8 cellular contexts compared by ENCODE assay signal in the genomic region with DNA sequence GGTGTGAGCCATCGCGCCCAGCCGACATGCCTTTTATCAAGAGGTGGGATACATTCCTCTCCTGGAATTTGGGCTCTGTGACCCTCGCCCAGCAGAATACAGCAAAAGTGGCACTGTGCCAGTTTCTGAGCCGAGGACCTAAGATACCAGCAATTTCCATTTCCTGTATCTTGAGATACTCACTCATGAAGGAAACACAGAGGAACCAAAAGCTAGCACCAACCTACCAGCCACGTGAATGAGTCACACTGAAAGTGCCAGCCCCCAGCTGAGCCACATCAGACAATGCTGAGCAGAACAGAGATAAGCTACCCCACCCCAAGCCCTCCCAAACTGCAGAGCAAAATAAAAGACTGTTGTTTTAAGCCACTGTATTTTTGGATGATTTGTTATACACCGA. TPM values are rescaled to one million over a fixed set of nuclear protein-coding genes. Genes with fewer than 3 reads are reported as not detected.
DNase-seq lines count a peak whose midpoint lies in the region; ATAC-seq and TF ChIP-seq lines count a peak whose summit lies in the region.

No MANE protein-coding gene starts in this region.

- peaks cover 2% of the 10 kb centered on the region for H3K27me3 Mint-ChIP-seq in activated CD4-positive, alpha-beta T cell treated with anti-CD3 and anti-CD28 coated beads for 36 hours
- no peaks in the 10 kb centered on the region for H3K27me3 Mint-ChIP-seq in WTC11 (ENCODE audit: low read depth)

- peak overlapping the region; percentile 16 for H3K4me3 Mint-ChIP-seq in activated CD4-positive, alpha-beta T cell treated with anti-CD3 and anti-CD28 coated beads for 36 hours
- no peak overlapping the region for H3K4me3 Mint-ChIP-seq in WTC11

- H3K27me3 ChIP-seq in thyroid gland: no peaks in the 10 kb centered on the region

- H3K4me1 ChIP-seq in thyroid gland: peaks cover 11 to 22% of the 10 kb centered on the region in 2 donors

- H3K27ac Mint-ChIP-seq in activated CD4-positive, alpha-beta T cell treated with anti-CD3 and anti-CD28 coated beads for 36 hours: peak overlapping the region; percentile 18
- no peak overlapping the region for H3K27ac Mint-ChIP-seq in WTC11

- CTCF ChIA-PET in activated CD4-positive, alpha-beta T cell treated with anti-CD3 and anti-CD28 coated beads for 36 hours (lab: Charles Lee): interaction anchor here (0.9 to 2.9 kb wide), 7 partner anchors 14 to 152 kb away, joined by 3 to 19 read pairs (median 5); a partner anchor contains a TSS
- CTCF ChIA-PET in WTC11 (lab: Charles Lee): interaction anchor here (0.7 kb wide), 1 partner anchor 104 kb away, joined by 3 read pairs; no protein-coding TSS in a partner anchor

- H3K4me1 Mint-ChIP-seq in activated CD4-positive, alpha-beta T cell treated with anti-CD3 and anti-CD28 coated beads for 36 hours: peaks cover 58% of the 10 kb centered on the region
- peaks cover 12% of the 10 kb centered on the region for H3K4me1 Mint-ChIP-seq in WTC11

- TF ChIP-seq CTCF in WTC11 (IDR thresholded peaks at IDR 0.05) (no peak), thyroid gland (IDR thresholded peaks at IDR 0.05) (no peak)

- WGBS in thyroid gland, 2 donors: 67 to 81% methylated on average over 5 to 7 of the region's 7 CpGs

- DNase-seq in CD1c-positive myeloid dendritic cell (ENCODE audit: extremely low spot score): peak; percentile 51
- peak; percentile 48 for DNase-seq in HS-27A (ENCODE audit: low read depth)
- peak; percentile 89 for DNase-seq in activated CD4-positive, alpha-beta T cell treated with anti-CD3 and anti-CD28 coated beads for 36 hours
- peak; percentile 67 for DNase-seq in effector CD8-positive, alpha-beta T cell (lab: John Stamatoyannopoulos, UW)
- DNase-seq in stimulated activated CD4-positive, alpha-beta T cell treated with anti-CD3 and anti-CD28 coated beads, Interleukin-1b, Interleukin-23, amount 100 ng/mL, for 48 hours: peak; percentile 84
- no peak for DNase-seq in WTC11 (ENCODE audit: low spot score)
- no peak for DNase-seq in thyroid gland

- no peak overlapping the region for H3K4me3 ChIP-seq in thyroid gland (replicated peaks in 1 of 3)

- peak; percentile 97 for ATAC-seq in GM21423 (IDR thresholded peaks at IDR 0.05; ENCODE audit: unreplicated experiment)
- peak; percentile 100 for ATAC-seq in activated CD4-positive, alpha-beta T cell treated with anti-CD3 and anti-CD28 coated beads for 36 hours
- no peak for ATAC-seq in WTC11

- peaks cover 0 to 4% of the 10 kb centered on the region in 2 donors for H3K36me3 ChIP-seq in thyroid gland

- POLR2A ChIA-PET in activated CD4-positive, alpha-beta T cell treated with anti-CD3 and anti-CD28 coated beads for 36 hours (lab: Charles Lee): no interaction called here
- POLR2A ChIA-PET in WTC11 (lab: Charles Lee): no interaction called here

- no peaks in the 10 kb centered on the region for H3K9me3 Mint-ChIP-seq in activated CD4-positive, alpha-beta T cell treated with anti-CD3 and anti-CD28 coated beads for 36 hours (ENCODE audit: low read depth)
- H3K9me3 Mint-ChIP-seq in WTC11: no peaks in the 10 kb centered on the region

- H3K27ac ChIP-seq in thyroid gland: no peak overlapping the region

- peaks cover 41% of the 10 kb centered on the region for H3K36me3 Mint-ChIP-seq in activated CD4-positive, alpha-beta T cell treated with anti-CD3 and anti-CD28 coated beads for 36 hours (ENCODE audit: low read depth)
- peaks cover 27% of the 10 kb centered on the region for H3K36me3 Mint-ChIP-seq in WTC11

- TF ChIP-seq POLR2A in thyroid gland (IDR thresholded peaks at IDR 0.05): no peak

- intact Hi-C loops in activated CD4-positive, alpha-beta T cell treated with anti-CD3 and anti-CD28 coated beads for 36 hours (cut with DNase I, micrococcal nuclease): loop anchor here (1.0 to 10.0 kb wide), 6 partner anchors 22 to 1044 kb away; a partner anchor contains a TSS
- intact Hi-C loops in thyroid gland (cut with DNase I): no loop called here

- no peaks in the 10 kb centered on the region for H3K9me3 ChIP-seq in thyroid gland

TF ChIP-seq in WTC11, 78 proteins besides CTCF, POLR2A, EP300 and RAD21:
- no peak for TF ChIP-seq TP53 (CRISPR knock-in tag; IDR thresholded peaks at IDR 0.05)
- TF ChIP-seq NFE2L1 (CRISPR knock-in tag; IDR thresholded peaks at IDR 0.05): no peak
- no peak for TF ChIP-seq ZNF317 (CRISPR knock-in tag; IDR thresholded peaks at IDR 0.05; ENCODE audit: borderline replicate concordance, low read depth)
- no peak for TF ChIP-seq CBFB (CRISPR knock-in tag; IDR thresholded peaks at IDR 0.05; ENCODE audit: low read depth)
- no peak for TF ChIP-seq ZNF416 (CRISPR knock-in tag; IDR thresholded peaks at IDR 0.05)
- TF ChIP-seq IRF2 (CRISPR knock-in tag; IDR thresholded peaks at IDR 0.05; ENCODE audit: borderline replicate concordance, low read depth): no peak
- TF ChIP-seq ZBTB21 (CRISPR knock-in tag; IDR thresholded peaks at IDR 0.05; ENCODE audit: borderline replicate concordance): no peak
- TF ChIP-seq NR3C1 (CRISPR knock-in tag; conservative IDR thresholded peaks at IDR 0.05; ENCODE audit: low read depth): no peak
- no peak for TF ChIP-seq ESRRA (CRISPR knock-in tag; IDR thresholded peaks at IDR 0.05; ENCODE audit: borderline replicate concordance)

RNA-seq across cellular contexts. Expression of a gene that starts 56.3 kb away (rescaled TPM):
- total RNA-seq in activated CD4-positive, alpha-beta T cell treated with anti-CD3 and anti-CD28 coated beads for 36 hours: 10 to 100 TPM; 20.1 to 24.4 TPM
- total RNA-seq in WTC11 (2021) (37.1 to 41.5 TPM (median 38.4 TPM) in 3 replicates), thyroid gland (10 to 100 TPM; 23.0 to 36.8 (median 31.5) TPM)

Comparison
In these comparisons a context has a peak if more than half of its experiments do, and no peak if none do; other contexts are left out.
1. DNase-seq: peak in CD1c-positive myeloid dendritic cell (single experiment), HS-27A (single experiment), activated CD4-positive, alpha-beta T cell treated with anti-CD3 and anti-CD28 coated beads for 36 hours (single experiment), effector CD8-positive, alpha-beta T cell (single experiment) and stimulated activated CD4-positive, alpha-beta T cell treated with anti-CD3 and anti-CD28 coated beads, Interleukin-1b, Interleukin-23, amount 100 ng/mL, for 48 hours (single experiment); none in WTC11 (single experiment) and thyroid gland (0 of 2).